Comparison of ENCODE assay signal across 8 cellular contexts in genomic region chr11:20363149-20363499, GRCh38. TPM values are rescaled to one million over a fixed set of nuclear protein-coding genes. Genes with fewer than 3 reads are reported as not detected.
DNase-seq lines count a peak whose midpoint lies in the region; ATAC-seq, FAIRE-seq and TF ChIP-seq lines count a peak whose summit lies in the region.

No MANE protein-coding gene starts in this region.

- no TSS peak for BruUV-seq in PC-3 (replicated peaks; lab: Mats Ljungman, UMichigan)

- no peaks in the 10 kb centered on the region for H3K9me2 ChIP-seq in PC-3 (replicated peaks; ENCODE audit: low read length)

- H3K27ac ChIP-seq in PC-3 (ENCODE audit: low read length) (peak overlapping the region; percentile 89), small intestine (ENCODE audit: low read depth in 1 of 2, low read length in 1 of 2) (peak overlapping the region; percentile 97 to 99)

- TF ChIP-seq CTCF in PC-3 (conservative IDR thresholded peaks at IDR 0.05; ENCODE audit: low read depth, low read length): no peak
- TF ChIP-seq CTCF in fibroblast of mammary gland (conservative IDR thresholded peaks at IDR 0.05; ENCODE audit: control insufficient read depth, insufficient read depth, low read depth, low read length): no peak

- H3K4me1 ChIP-seq in PC-3 (ENCODE audit: insufficient read depth, low read length) (peaks cover 58% of the 10 kb centered on the region), small intestine (ENCODE audit: control insufficient read depth in 2 of 2, insufficient read depth in 1 of 2, low read depth in 1 of 2, low read length in 1 of 2) (peaks cover 2 to 3% of the 10 kb centered on the region in 2 donors)

- H3K9me3 ChIP-seq in PC-3 (ENCODE audit: low read length) (no peaks in the 10 kb centered on the region), small intestine (ENCODE audit: control insufficient read depth, low read depth) (no peaks in the 10 kb centered on the region)

- H4K20me1 ChIP-seq in PC-3 (ENCODE audit: low read length): no peaks in the 10 kb centered on the region

- POLR2A ChIA-PET in PC-3 (lab: Charles Lee; ENCODE audit: unreplicated experiment): no interaction called here

- no peaks in the 10 kb centered on the region for H3K27me3 ChIP-seq in PC-3 (ENCODE audit: low read length)
- H3K27me3 ChIP-seq in small intestine (ENCODE audit: control insufficient read depth in 2 of 2, insufficient read depth in 2 of 2, low read length in 2 of 2): no peaks in the 10 kb centered on the region

- peaks cover 29% of the 10 kb centered on the region for H3K79me2 ChIP-seq in PC-3 (ENCODE audit: low read length)

- no peaks in the 10 kb centered on the region for H3K36me3 ChIP-seq in PC-3 (ENCODE audit: low read depth, low read length)
- H3K36me3 ChIP-seq in small intestine (ENCODE audit: control insufficient read depth in 2 of 2, insufficient read depth in 2 of 2, low read length in 2 of 2): no peaks in the 10 kb centered on the region

- H2AFZ ChIP-seq in PC-3 (ENCODE audit: low read length): peak overlapping the region; percentile 74

- H3F3A ChIP-seq in PC-3 (ENCODE audit: low read length, unreplicated experiment): peaks cover 8% of the 10 kb centered on the region

- H3K4me3 ChIP-seq in PC-3 (ENCODE audit: low read length) (peak overlapping the region; percentile 67), fibroblast of mammary gland (ENCODE audit: control insufficient read depth, low read depth, low read length) (peak overlapping the region; percentile 51), small intestine (ENCODE audit: low read depth in 1 of 2, low read length in 2 of 2) (peak overlapping the region; percentile 86 to 100)

- peak; percentile 11 for ATAC-seq in GM19438 (IDR thresholded peaks at IDR 0.05; ENCODE audit: low read depth, unreplicated experiment)
- no peak for ATAC-seq in PC-3
- ATAC-seq in HG02840 (IDR thresholded peaks at IDR 0.05; ENCODE audit: low FRiP score, unreplicated experiment): no peak

- peak; percentile 5 for DNase-seq in PC-3
- no peak for DNase-seq in fibroblast of mammary gland (ENCODE audit: low read depth)
- no peak for DNase-seq in small intestine
- DNase-seq in middle frontal gyrus (ENCODE audit: extremely low spot score, low spot score): no peak
- DNase-seq in frontal cortex (ENCODE audit: low spot score in 2 of 2): no peak
- no peak for DNase-seq in NCI-H748 (lab: John Stamatoyannopoulos, UW; ENCODE audit: unreplicated experiment)

- H3K4me2 ChIP-seq in PC-3 (ENCODE audit: low read length): peak overlapping the region; percentile 81

- peak overlapping the region; percentile 97 for H3K9ac ChIP-seq in PC-3 (ENCODE audit: low read length)

- CTCF ChIA-PET in PC-3 (lab: Charles Lee): no interaction called here

- intact Hi-C loops in PC-3 (cut with micrococcal nuclease): loop anchor here (5.0 kb wide), 1 partner anchor 806 kb away; no protein-coding TSS in a partner anchor

- WGBS in small intestine, 3 donors: 62 to 83% (median 81%) methylated on average over 2 of the region's 2 CpGs

- FAIRE-seq in small intestine (lab: Jason Lieb, UNC) (no peak), frontal cortex (lab: Jason Lieb, UNC) (no peak)

RNA-seq across cellular contexts. Expression of gene HTATIP2, which starts 0.4 kb away (rescaled TPM):
- total RNA-seq in PC-3 (2014; rRNA removed): 39.7 and 48.3 TPM in 2 replicates
- 100 to 1,000 TPM in 2 of 3 donors, 10 to 100 TPM in 1; 96.2 to 309 (median 247) TPM for polyA plus RNA-seq in small intestine
- 2.9 TPM for total RNA-seq in frontal cortex

RNA-seq across cellular contexts. Expression of gene PRMT3, which starts 24.4 kb away (rescaled TPM):
- 43.7 and 50.3 TPM in 2 replicates for total RNA-seq in PC-3 (2014; rRNA removed)
- polyA plus RNA-seq in small intestine: 10 to 100 TPM in 1 of 3 donors, 1 to 10 TPM in 2; 9.2 to 10.8 (median 9.2) TPM
- total RNA-seq in frontal cortex: 23.6 TPM

Comparison
In these comparisons a context has a peak if more than half of its experiments do, and no peak if none do; other contexts are left out.
1. RNA of gene HTATIP2, which starts 0.4 kb away (total RNA-seq): 39.7 to 48.3 TPM in PC-3; 2.9 TPM in frontal cortex (single experiment); every median in the first group is over 10 times any median in the second.
2. Peak in every context shown above with its lines, with median percentiles within 50 percentile points of each other: H3K4me3 ChIP-seq.